In the genomic region with DNA sequence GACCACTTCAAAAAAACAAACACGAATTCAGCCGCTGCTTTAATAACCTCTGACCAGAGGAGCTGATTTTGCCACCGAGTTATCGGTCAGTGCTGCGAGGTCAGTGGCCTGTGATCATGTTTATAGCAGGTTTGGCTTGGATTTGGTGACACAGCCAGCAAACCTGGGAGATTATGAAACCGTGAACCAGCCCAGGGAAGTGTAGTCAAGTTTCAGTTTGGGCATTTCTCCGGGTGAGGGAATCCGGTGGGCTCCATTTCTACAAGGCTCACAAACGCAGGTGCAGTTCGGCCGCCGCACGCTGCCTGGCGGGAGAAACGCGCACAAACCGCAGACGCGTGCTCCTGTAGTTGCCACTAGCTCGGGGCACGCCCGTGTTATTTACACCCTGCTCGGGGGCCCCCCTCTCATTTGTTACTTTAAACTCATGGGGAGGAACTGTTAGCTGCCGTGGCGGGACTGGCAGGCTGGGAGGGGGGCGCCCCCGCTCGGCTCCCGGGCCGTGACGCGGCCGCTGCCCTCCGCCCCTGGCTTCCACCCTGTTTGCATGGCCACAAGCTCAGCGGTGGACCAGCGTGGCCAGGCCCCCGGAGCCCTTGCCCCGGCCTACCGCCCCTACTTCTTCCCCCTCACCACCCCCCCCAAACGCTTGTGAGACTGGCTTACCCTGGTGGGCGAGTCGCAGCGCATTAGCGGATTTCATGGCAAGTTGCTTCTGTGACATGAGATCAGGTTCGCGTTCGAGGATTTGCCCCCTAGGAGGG, we compare ENCODE assay signal across 12 cellular contexts. TPM values are rescaled to one million over a fixed set of nuclear protein-coding genes. Genes with fewer than 3 reads are reported as not detected.
A peak's percentile ranks its signal among the peaks of the same experiment; 100 is the strongest.
DNase-seq lines count a peak whose midpoint lies in the region; TF ChIP-seq lines count a peak whose summit lies in the region.
"Had no signal": no experiment of that assay in that cellular context is flagged by ENCODE, and none has a peak within 500 bp of the region (broad histone marks: within the 10 kb centered on the region; RNA-seq: fewer than 3 reads in every experiment).

No MANE protein-coding gene starts in this region.

- intact Hi-C loops in Calu3 (cut with micrococcal nuclease; ENCODE audit: unreplicated experiment): no loop called here
- intact Hi-C loops in A673 (cut with micrococcal nuclease; ENCODE audit: unreplicated experiment): no loop called here

- H3K4me3 Mint-ChIP-seq in Calu3 (ENCODE audit: low read depth, unreplicated experiment) (peak overlapping the region; percentile 77), IgD-negative memory B cell (peak overlapping the region; percentile 45 to 79 (median 68)), nephron progenitor cell (peak overlapping the region; percentile 71)

- H3K9me3 Mint-ChIP-seq in Calu3 (ENCODE audit: low read depth, unreplicated experiment) (no peaks in the 10 kb centered on the region), IgD-negative memory B cell (peaks cover 0 to 9% (median 3%) of the 10 kb centered on the region in 3 donors), nephron progenitor cell (peaks cover 9% of the 10 kb centered on the region)
- H3K9me3 Mint-ChIP-seq: T-helper 1 cell treated with Interleukin-12 subunit alpha and Interleukin-12 subunit beta and Interleukin-4 antibody, amounts not matched to agents 30 μg/mL and 1 μg/mL, for 36 hours had no signal

- POLR2A ChIA-PET in A673 (lab: Charles Lee; ENCODE audit: low non-redundant PET): no interaction called here

- H3K27me3 Mint-ChIP-seq in Calu3 (ENCODE audit: unreplicated experiment) (peaks cover 50% of the 10 kb centered on the region), IgD-negative memory B cell (peaks cover 61% of the 10 kb centered on the region), nephron progenitor cell (ENCODE audit: low read depth, poor library complexity) (peaks cover 100% of the 10 kb centered on the region)

- no peak overlapping the region for H3K27ac Mint-ChIP-seq in Calu3 (ENCODE audit: unreplicated experiment)
- peak overlapping the region; percentile 76 to 87 (median 77) for H3K27ac Mint-ChIP-seq in IgD-negative memory B cell
- no peak overlapping the region for H3K27ac Mint-ChIP-seq in nephron progenitor cell

- H3K9me3 ChIP-seq in effector memory CD4-positive, alpha-beta T cell (ENCODE audit: control insufficient read depth, low read length): no peaks in the 10 kb centered on the region
- no peaks in the 10 kb centered on the region for H3K9me3 ChIP-seq in A673 (ENCODE audit: low read depth, low read length, poor library complexity, severe bottlenecking)

- no TSS peak for BruUV-seq in Calu3 (replicated peaks; lab: Mats Ljungman, UMichigan)
- BruUV-seq in A673 (replicated peaks; lab: Mats Ljungman, UMichigan): no TSS peak

- H3K36me3 ChIP-seq in effector memory CD4-positive, alpha-beta T cell (ENCODE audit: control insufficient read depth, insufficient read depth, low read length): no peaks in the 10 kb centered on the region
- H3K36me3 ChIP-seq in A673 (ENCODE audit: insufficient read depth, low read length, poor library complexity, severe bottlenecking): no peaks in the 10 kb centered on the region

- DNase-seq in Calu3 (no peak), nephron progenitor cell (peak; percentile 43), NCI-H1436 treated with DMSO at 0.1 percent for 48 hours (lab: John Stamatoyannopoulos, UW) (no peak), kidney tubule cell (ENCODE audit: low spot score) (no peak), A673 (ENCODE audit: low spot score) (no peak)
- DNase-seq in effector memory CD4-positive, alpha-beta T cell: no peak
- no peak for DNase-seq in stimulated activated CD4-positive, alpha-beta T cell treated with anti-CD3 and anti-CD28 coated beads, Interleukin-12 subunit alpha, Interleukin-12 subunit beta, amount 100 ng/mL, for 4 hours
- DNase-seq: amygdala had no signal

- H3K4me3 ChIP-seq in effector memory CD4-positive, alpha-beta T cell (ENCODE audit: insufficient read depth, low read depth, low read length, poor library complexity, severe bottlenecking): peak overlapping the region; percentile 18
- no peak overlapping the region for H3K4me3 ChIP-seq in A673 (ENCODE audit: low read depth, low read length, poor library complexity, severe bottlenecking)

- H3K36me3 Mint-ChIP-seq in Calu3 (ENCODE audit: insufficient read depth, unreplicated experiment) (no peaks in the 10 kb centered on the region), IgD-negative memory B cell (peaks cover 4% of the 10 kb centered on the region), nephron progenitor cell (ENCODE audit: low read depth) (no peaks in the 10 kb centered on the region)

- peaks cover 90% of the 10 kb centered on the region for H3K27me3 ChIP-seq in effector memory CD4-positive, alpha-beta T cell (replicated peaks; ENCODE audit: control insufficient read depth, insufficient read depth, low read length, poor library complexity, severe bottlenecking)
- peaks cover 100% of the 10 kb centered on the region for H3K27me3 ChIP-seq in A673 (replicated peaks; ENCODE audit: insufficient read depth, low read depth, low read length, poor library complexity)

- H3K4me1 ChIP-seq in effector memory CD4-positive, alpha-beta T cell (ENCODE audit: control insufficient read depth, insufficient read depth, low read length, poor library complexity, severe bottlenecking): peaks cover 24% of the 10 kb centered on the region
- H3K4me1 ChIP-seq in A673 (ENCODE audit: insufficient read depth, low read length, poor library complexity, severe bottlenecking): no peaks in the 10 kb centered on the region

- H3K27ac ChIP-seq in effector memory CD4-positive, alpha-beta T cell (ENCODE audit: insufficient read depth, low read length, poor library complexity, severe bottlenecking): no peak overlapping the region
- no peak overlapping the region for H3K27ac ChIP-seq in A673 (ENCODE audit: low read depth, low read length, poor library complexity, severe bottlenecking)
- H3K27ac ChIP-seq: skin epidermis had no signal

- TF ChIP-seq CTCF in Calu3 (IDR thresholded peaks at IDR 0.05; ENCODE audit: unreplicated experiment) (no peak), nephron progenitor cell (IDR thresholded peaks at IDR 0.05) (no peak), A673 (conservative IDR thresholded peaks at IDR 0.05; ENCODE audit: low read depth, low read length) (no peak)

- H3K4me1 Mint-ChIP-seq in Calu3 (ENCODE audit: low read depth, unreplicated experiment) (peaks cover 8% of the 10 kb centered on the region), IgD-negative memory B cell (peaks cover 12 to 23% (median 13%) of the 10 kb centered on the region in 3 donors), nephron progenitor cell (peaks cover 16% of the 10 kb centered on the region)

- CTCF ChIA-PET in Calu3 (lab: Charles Lee) (no interaction called here), A673 (lab: Charles Lee) (no interaction called here)

RNA-seq across cellular contexts. Expression of a gene that starts 13.6 kb away (rescaled TPM):
- 0.91 and 1.1 TPM in 2 replicates for total RNA-seq in Calu3 (2022)
- not detected for polyA plus RNA-seq in IgD-negative memory B cell
- not detected in 2 replicates for total RNA-seq in A673 (2021)
- total RNA-seq: subcutaneous adipose tissue had no signal

Comparison
In these comparisons a context has a peak if more than half of its experiments do, and no peak if none do; other contexts are left out.
1. H3K27ac Mint-ChIP-seq: peak in IgD-negative memory B cell (3 of 3); none in Calu3 (single experiment) and nephron progenitor cell (single experiment).
2. Peak in every context shown above with its lines, with median percentiles within 50 percentile points of each other: H3K4me3 Mint-ChIP-seq.